19 cellular contexts compared by ENCODE assay signal in the genomic region with DNA sequence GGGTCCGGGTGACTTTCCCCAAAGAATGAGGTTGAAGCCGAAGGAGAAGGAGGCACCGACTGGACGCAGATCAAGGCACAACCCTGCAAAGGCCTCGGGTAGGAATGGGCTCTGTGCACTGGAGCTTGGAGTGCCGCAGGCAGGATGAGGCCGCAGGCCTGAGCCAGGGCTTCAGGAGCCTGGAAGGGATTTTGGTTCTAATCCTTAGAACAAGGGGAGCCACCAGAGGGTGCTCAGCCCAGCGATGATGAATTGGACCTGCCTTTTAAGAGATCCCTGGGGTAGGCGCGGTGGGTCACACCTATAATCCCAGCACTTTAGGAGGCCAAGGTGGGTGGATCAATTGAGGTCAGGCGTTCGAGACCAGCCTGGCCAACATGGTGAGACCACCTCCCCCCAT. TPM values are rescaled to one million over a fixed set of nuclear protein-coding genes. Genes with fewer than 3 reads are reported as not detected.
DNase-seq lines count a peak whose midpoint lies in the region; ATAC-seq, FAIRE-seq and TF ChIP-seq lines count a peak whose summit lies in the region.
"Had no signal": no experiment of that assay in that cellular context is flagged by ENCODE, and none has a peak within 500 bp of the region (broad histone marks: within the 10 kb centered on the region; RNA-seq: fewer than 3 reads in every experiment).

No MANE protein-coding gene starts in this region.

- no peaks in the 10 kb centered on the region for H3K36me3 ChIP-seq in K562 (ENCODE audit: control insufficient read depth, insufficient read depth, low read length)
- no peaks in the 10 kb centered on the region for H3K36me3 ChIP-seq in osteoblast (ENCODE audit: insufficient read depth, low read length)
- H3K36me3 ChIP-seq: heart left ventricle, lower lobe of right lung had no signal

- H3K4me1 Mint-ChIP-seq in activated naive CD8-positive, alpha-beta T cell (ENCODE audit: low read depth) = peaks cover 37% of the 10 kb centered on the region
- H3K4me1 Mint-ChIP-seq in activated naive CD8-positive, alpha-beta T cell treated with anti-CD3 and anti-CD28 coated beads, Interleukin-2, amount 50 U/mL, for 24 hours = peaks cover 35% of the 10 kb centered on the region
- no peaks in the 10 kb centered on the region for H3K4me1 Mint-ChIP-seq in HFFc6 (ENCODE audit: low read depth)

- TF ChIP-seq RAD21 in K562 (CRISPR knock-in tag; conservative IDR thresholded peaks at IDR 0.05 in 1 of 2, IDR thresholded peaks at IDR 0.05 in 1 of 2) = no peak

- H3K27me3 ChIP-seq in K562 (ENCODE audit: control insufficient read depth in 2 of 2, insufficient read depth in 2 of 2, low read length in 2 of 2) (peaks cover 31 to 48% of the 10 kb centered on the region in 2 experiments), osteoblast (ENCODE audit: insufficient read depth, low read length) (peaks cover 9% of the 10 kb centered on the region)
- H3K27me3 ChIP-seq: heart left ventricle had no signal

- TF ChIP-seq CTCF in HFFc6 (IDR thresholded peaks at IDR 0.05) (peak; percentile 16; the same call in 1 of the 2 replicates), K562 (IDR thresholded peaks at IDR 0.05 in 2 of 3, conservative IDR thresholded peaks at IDR 0.05 in 1 of 3; ENCODE audit: insufficient read depth in 2 of 3, low read depth in 1 of 3, low read length in 3 of 3) (peak in 2 of 3 experiments; percentile 15 to 27; a peak in 3 of 6 replicates), osteoblast (IDR thresholded peaks at IDR 0.05; ENCODE audit: extremely low read depth, low read depth, low read length) (no peak)

- peaks cover 4% of the 10 kb centered on the region; the same call in 1 of the 2 replicates for H4K20me1 ChIP-seq in K562 (replicated peaks; ENCODE audit: control insufficient read depth, insufficient read depth, low read length)
- H4K20me1 ChIP-seq in osteoblast (ENCODE audit: insufficient read depth, low read length) = no peaks in the 10 kb centered on the region

- no peak overlapping the region for H3K4me2 ChIP-seq in K562 (ENCODE audit: insufficient read depth, low read length)
- no peak overlapping the region for H3K4me2 ChIP-seq in osteoblast (ENCODE audit: insufficient read depth, low read length)

- H3K36me3 Mint-ChIP-seq in activated naive CD8-positive, alpha-beta T cell = no peaks in the 10 kb centered on the region
- H3K36me3 Mint-ChIP-seq in activated naive CD8-positive, alpha-beta T cell treated with anti-CD3 and anti-CD28 coated beads, Interleukin-2, amount 50 U/mL, for 24 hours (ENCODE audit: low read depth) = no peaks in the 10 kb centered on the region
- H3K36me3 Mint-ChIP-seq in HFFc6 (ENCODE audit: low read depth) = no peaks in the 10 kb centered on the region

- H3K79me2 ChIP-seq in K562 (ENCODE audit: control insufficient read depth, insufficient read depth, low read length) (no peaks in the 10 kb centered on the region), osteoblast (ENCODE audit: insufficient read depth, low read length) (no peaks in the 10 kb centered on the region)

- no peak for ATAC-seq in activated naive CD8-positive, alpha-beta T cell treated with anti-CD3 and anti-CD28 coated beads, Interleukin-2, amount 50 U/mL, for 24 hours
- peak; percentile 54 for ATAC-seq in K562

- POLR2A ChIA-PET in K562 (lab: Yijun Ruan, JAX) = interaction anchor here (1.0 to 1.1 kb wide), 2 partner anchors 14 to 24 kb away, joined by 4 to 8 read pairs; no protein-coding TSS in a partner anchor

- H3K4me3 ChIP-seq in K562 = no peak overlapping the region
- H3K4me3 ChIP-seq in osteoblast (ENCODE audit: insufficient read depth, low read length) = no peak overlapping the region
- H3K4me3 ChIP-seq: heart left ventricle, lower lobe of right lung had no signal

- intact Hi-C loops in K562 (cut with micrococcal nuclease) = no loop called here
- intact Hi-C loops in head of caudate nucleus (cut with DNase I) = no loop called here

- H3K9me3 Mint-ChIP-seq in activated naive CD8-positive, alpha-beta T cell (ENCODE audit: low read depth) = no peaks in the 10 kb centered on the region
- H3K9me3 Mint-ChIP-seq in activated naive CD8-positive, alpha-beta T cell treated with anti-CD3 and anti-CD28 coated beads, Interleukin-2, amount 50 U/mL, for 24 hours = no peaks in the 10 kb centered on the region
- H3K9me3 Mint-ChIP-seq in HFFc6 = no peaks in the 10 kb centered on the region
- H3K9me3 Mint-ChIP-seq: activated T-helper 17 cell treated with anti-CD3 and anti-CD28 coated beads, Interleukin-2, amount 50 U/mL, for 72 hours; T-helper 1 cell treated with Interleukin-12 subunit alpha and Interleukin-12 subunit beta and Interleukin-4 antibody, amounts not matched to agents 30 μg/mL and 1 μg/mL, for 36 hours had no signal

- CTCF ChIA-PET in K562 (lab: Yijun Ruan, JAX; ENCODE audit: low intra/inter-chr PET ratio) = no interaction called here

- no peak for DNase-seq in activated naive CD8-positive, alpha-beta T cell treated with anti-CD3 and anti-CD28 coated beads, Interleukin-2, amount 50 U/mL, for 24 hours
- DNase-seq in HFFc6 = no peak
- peak in 1 of 4 experiments; percentile 39 for DNase-seq in K562 (ENCODE audit: extremely low read depth in 1 of 4, low spot score in 3 of 4)
- DNase-seq in osteoblast (ENCODE audit: insufficient read length, low spot score, missing footprints) = peak; percentile 56
- no peak for DNase-seq in HCEC 1CT
- DNase-seq in head of caudate nucleus = no peak
- no peak for DNase-seq in effector CD8-positive, alpha-beta T cell (lab: John Stamatoyannopoulos, UW)
- DNase-seq: heart left ventricle; islet precursor cell; NCI-H2029 treated with DMSO at 0.1 percent for 48 hours; NCI-H510A; SHP77; stimulated activated CD4-positive, alpha-beta T cell treated with anti-CD3 and anti-CD28 coated beads, Interleukin-2, amount 100 ng/mL, for 24 hours had no signal

- H3K9me3 ChIP-seq in K562 (replicated peaks; ENCODE audit: control insufficient read depth, insufficient read depth, low read depth, low read length) (no peaks in the 10 kb centered on the region), osteoblast (ENCODE audit: low read depth, low read length) (no peaks in the 10 kb centered on the region)
- H3K9me3 ChIP-seq: heart left ventricle, lower lobe of right lung had no signal

- H2AFZ ChIP-seq in K562 (ENCODE audit: low read depth, low read length) = no peak overlapping the region
- H2AFZ ChIP-seq in osteoblast (ENCODE audit: low read length) = no peak overlapping the region

- no peak for TF ChIP-seq EP300 in K562 (IDR thresholded peaks at IDR 0.05; ENCODE audit: low read length)

- no TSS peak for BruUV-seq in K562 (replicated peaks; lab: Mats Ljungman, UMichigan)

- no peak overlapping the region for H3K9ac ChIP-seq in K562 (ENCODE audit: insufficient read depth in 1 of 2, low read depth in 2 of 2, low read length in 2 of 2)

- no peaks in the 10 kb centered on the region for H3K27me3 Mint-ChIP-seq in activated naive CD8-positive, alpha-beta T cell
- H3K27me3 Mint-ChIP-seq in activated naive CD8-positive, alpha-beta T cell treated with anti-CD3 and anti-CD28 coated beads, Interleukin-2, amount 50 U/mL, for 24 hours = no peaks in the 10 kb centered on the region
- H3K27me3 Mint-ChIP-seq in HFFc6 (ENCODE audit: insufficient read depth) = peaks cover 17% of the 10 kb centered on the region
- H3K27me3 Mint-ChIP-seq: activated T-helper 17 cell treated with anti-CD3 and anti-CD28 coated beads, Interleukin-2, amount 50 U/mL, for 72 hours had no signal

- TF ChIP-seq POLR2A in K562 (conservative IDR thresholded peaks at IDR 0.05) = no peak

- H3K27ac ChIP-seq in K562 (ENCODE audit: extremely low read depth, low read depth, low read length) (no peak overlapping the region), osteoblast (ENCODE audit: low read depth, low read length) (no peak overlapping the region)
- H3K27ac ChIP-seq: lower lobe of right lung had no signal

- no peak overlapping the region for H3K4me3 Mint-ChIP-seq in activated naive CD8-positive, alpha-beta T cell
- H3K4me3 Mint-ChIP-seq in activated naive CD8-positive, alpha-beta T cell treated with anti-CD3 and anti-CD28 coated beads, Interleukin-2, amount 50 U/mL, for 24 hours = no peak overlapping the region
- H3K4me3 Mint-ChIP-seq in HFFc6 = no peak overlapping the region
- H3K4me3 Mint-ChIP-seq: T-helper 1 cell treated with Interleukin-12 subunit alpha and Interleukin-12 subunit beta and Interleukin-4 antibody, amounts not matched to agents 30 μg/mL and 1 μg/mL, for 36 hours had no signal

- peak overlapping the region; percentile 10 for H3K27ac Mint-ChIP-seq in activated naive CD8-positive, alpha-beta T cell
- no peak overlapping the region for H3K27ac Mint-ChIP-seq in activated naive CD8-positive, alpha-beta T cell treated with anti-CD3 and anti-CD28 coated beads, Interleukin-2, amount 50 U/mL, for 24 hours
- no peak overlapping the region for H3K27ac Mint-ChIP-seq in HFFc6

- peak; percentile 23 for FAIRE-seq in K562 (lab: Jason Lieb, UNC)

- in situ Hi-C loops in K562 (cut with MboI) = loop anchor here (5.0 to 25.0 kb wide), 2 partner anchors 333 to 908 kb away; no protein-coding TSS in a partner anchor

- H3K4me1 ChIP-seq in K562 (replicated peaks in 1 of 2; ENCODE audit: control insufficient read depth in 2 of 2, insufficient read depth in 2 of 2, low read length in 2 of 2) (peaks cover 0 to 8% of the 10 kb centered on the region in 2 experiments; a peak in 2 of 5 replicates), osteoblast (ENCODE audit: insufficient read depth, low read length) (no peaks in the 10 kb centered on the region)

- 27% methylated on average over 12 of the region's 12 CpGs for WGBS in K562 (ENCODE audit: insufficient coverage, low coverage, missing lambda C conversion rate)

- no peaks in the 10 kb centered on the region for H3K9me1 ChIP-seq in K562 (ENCODE audit: control insufficient read depth, insufficient read depth, low read length)

RNA-seq across cellular contexts. Expression of a gene that starts 8.1 kb away (rescaled TPM):
- total RNA-seq in HFFc6 (2021; fragmentation: NEBNext Ultra II Directional; extraction: Animal tissue kit (Norgen Biotek cat#: 25700)) = not detected
- total RNA-seq in K562 (2011; cell fraction: chromatin; rRNA removed; ENCODE audit: low replicate concordance) = not detected in 2 replicates
- not detected in 2 replicates for total RNA-seq in K562 (2011; cell fraction: nucleolus; rRNA removed)
- not detected in 2 replicates for total RNA-seq in K562 (2011; cell fraction: nucleoplasm; rRNA removed)
- total RNA-seq in K562 (2014; rRNA removed) = not detected in 2 replicates
- total RNA-seq in K562 (2014; rRNA removed; fragmentation: Illumina TruSeq; extraction: Trizol) = not detected in 2 replicates
- not detected in 2 replicates for total RNA-seq in K562 (2015; rRNA removed; fragmentation: Illumina TruSeq; extraction: Trizol)
- total RNA-seq in K562 (2021) = not detected in 2 replicates
- not detected in 2 replicates for polyA plus RNA-seq in K562 (2011; rRNA removed)
- polyA plus RNA-seq in K562 (2011; cell fraction: cytosol; rRNA removed) = not detected in 2 replicates
- not detected in 2 replicates for polyA plus RNA-seq in K562 (2011; cell fraction: nucleus; rRNA removed)
- not detected in 2 replicates for polyA plus RNA-seq in K562 (2012)
- not detected in 2 replicates for polyA plus RNA-seq in K562 (2014; fragmentation: Illumina TruSeq; extraction: Trizol)
- polyA plus RNA-seq in K562 (2014; fragmentation: Nextera tagmentation; extraction: Ambion mirVana) = not detected
- not detected in 2 replicates for polyA plus RNA-seq in K562 (2014; rRNA removed)
- not detected in 2 replicates for polyA minus RNA-seq in K562 (2011; rRNA and poly(A)+ RNA removed)
- polyA minus RNA-seq in K562 (2011; cell fraction: cytosol; rRNA and poly(A)+ RNA removed) = not detected in 2 replicates
- polyA minus RNA-seq in K562 (2011; cell fraction: nucleus; rRNA and poly(A)+ RNA removed) = not detected in 2 replicates
- under 0.01 TPM in 1 of 2 replicates, not detected in the other for total RNA-seq in osteoblast
- total RNA-seq: fibroblast of lung, heart left ventricle, ureter had no signal
- polyA plus RNA-seq: fibroblast of lung, heart left ventricle had no signal
